In genomic region chr6:56671651-56672461, GRCh38 we compare ENCODE assay signal across 9 cellular contexts. TPM values are rescaled to one million over a fixed set of nuclear protein-coding genes. Genes with fewer than 3 reads are reported as not detected.
A peak's percentile ranks its signal among the peaks of the same experiment; 100 is the strongest.
DNase-seq lines count a peak whose midpoint lies in the region; ATAC-seq and TF ChIP-seq lines count a peak whose summit lies in the region.
"Had no signal": no experiment of that assay in that cellular context is flagged by ENCODE, and none has a peak within 500 bp of the region (broad histone marks: within the 10 kb centered on the region; RNA-seq: fewer than 3 reads in every experiment).

No MANE protein-coding gene starts in this region.

- H3K4me1 ChIP-seq in gastroesophageal sphincter = peaks cover 3 to 43% (median 7%) of the 10 kb centered on the region in 3 donors

- no peak overlapping the region for H3K27ac Mint-ChIP-seq in stimulated activated naive CD8-positive, alpha-beta T cell treated with anti-CD3 and anti-CD28 coated beads, Interleukin-15, amount 100 ng/mL, for 72 hours

- peak overlapping the region; percentile 53; the same call in 1 of the 2 replicates for H3K27ac ChIP-seq in SK-N-MC
- H3K27ac ChIP-seq in gastroesophageal sphincter = peak overlapping the region in 3 of 4 donors; percentile 34 to 73 (median 72)

- DNase-seq in D341Med (ENCODE audit: low spot score) (peak; percentile 74), SK-N-MC (ENCODE audit: low read depth, low spot score) (no peak), pons (ENCODE audit: low spot score) (peak; percentile 96), ecto neural progenitor cell (ENCODE audit: low spot score) (no peak)
- no peak for DNase-seq in stimulated activated naive CD8-positive, alpha-beta T cell treated with anti-CD3 and anti-CD28 coated beads, Interleukin-15, amount 100 ng/mL, for 72 hours
- DNase-seq: stimulated activated CD4-positive, alpha-beta T cell treated with anti-CD3 and anti-CD28 coated beads, Interleukin-1b, Interleukin-23, amount 100 ng/mL, for 48 hours had no signal

- H3K4me3 Mint-ChIP-seq in stimulated activated naive CD8-positive, alpha-beta T cell treated with anti-CD3 and anti-CD28 coated beads, Interleukin-15, amount 100 ng/mL, for 72 hours = no peak overlapping the region

- TF ChIP-seq CTCF in gastroesophageal sphincter (IDR thresholded peaks at IDR 0.05) = no peak

- TF ChIP-seq POLR2A in gastroesophageal sphincter (IDR thresholded peaks at IDR 0.05) = no peak

- no peaks in the 10 kb centered on the region for H3K27me3 ChIP-seq in gastroesophageal sphincter

- peak; percentile 62 for ATAC-seq in gastroesophageal sphincter
- ATAC-seq in GM21723 (IDR thresholded peaks at IDR 0.05; ENCODE audit: unreplicated experiment) = no peak
- no peak for ATAC-seq in stimulated activated naive CD8-positive, alpha-beta T cell treated with anti-CD3 and anti-CD28 coated beads, Interleukin-15, amount 100 ng/mL, for 72 hours
- ATAC-seq in GM18870 (IDR thresholded peaks at IDR 0.05; ENCODE audit: unreplicated experiment) = no peak

- H3K36me3 ChIP-seq in SK-N-MC (ENCODE audit: insufficient read depth, low read length) = no peaks in the 10 kb centered on the region
- H3K36me3 ChIP-seq in gastroesophageal sphincter = no peaks in the 10 kb centered on the region

- H3K9me3 ChIP-seq in SK-N-MC (ENCODE audit: low read depth, low read length) (no peaks in the 10 kb centered on the region), gastroesophageal sphincter (no peaks in the 10 kb centered on the region)

- H3K4me1 Mint-ChIP-seq in stimulated activated naive CD8-positive, alpha-beta T cell treated with anti-CD3 and anti-CD28 coated beads, Interleukin-15, amount 100 ng/mL, for 72 hours = no peaks in the 10 kb centered on the region

- no peaks in the 10 kb centered on the region for H3K9me3 Mint-ChIP-seq in stimulated activated naive CD8-positive, alpha-beta T cell treated with anti-CD3 and anti-CD28 coated beads, Interleukin-15, amount 100 ng/mL, for 72 hours

- H3K4me3 ChIP-seq in SK-N-MC = no peak overlapping the region
- H3K4me3 ChIP-seq in gastroesophageal sphincter = no peak overlapping the region

- H3K9ac ChIP-seq in SK-N-MC (ENCODE audit: insufficient read length) = peak overlapping the region; percentile 4

- no peaks in the 10 kb centered on the region for H3K27me3 Mint-ChIP-seq in stimulated activated naive CD8-positive, alpha-beta T cell treated with anti-CD3 and anti-CD28 coated beads, Interleukin-15, amount 100 ng/mL, for 72 hours

- WGBS in gastroesophageal sphincter (ENCODE audit: low coverage in 1 of 2), 2 donors = 42 to 43% methylated on average over 4 to 6 of the region's 6 CpGs

- no peak for TF ChIP-seq EP300 in gastroesophageal sphincter (IDR thresholded peaks at IDR 0.05)

RNA-seq across cellular contexts. Expression of gene DST, which starts 29.2 kb away (rescaled TPM):
- 100 to 1,000 TPM; 442 to 716 (median 661) TPM for total RNA-seq in gastroesophageal sphincter

Comparison
In these comparisons a context has a peak if more than half of its experiments do, and no peak if none do; other contexts are left out.
1. DNase-seq: peak in D341Med (single experiment) and pons (single experiment); none in SK-N-MC (single experiment), stimulated activated naive CD8-positive, alpha-beta T cell treated with anti-CD3 and anti-CD28 coated beads, Interleukin-15, amount 100 ng/mL, for 72 hours (0 of 2) and ecto neural progenitor cell (single experiment).